In genomic region chrX:153773741-153774575, GRCh38 we compare ENCODE assay signal across 1 cellular context.
TF ChIP-seq lines count a peak whose summit lies in the region.

No MANE protein-coding gene starts in this region.

TF ChIP-seq in HepG2, 621 proteins besides CTCF, POLR2A, EP300 and RAD21:
- TF ChIP-seq NFKB2 (CRISPR knock-in tag; IDR thresholded peaks at IDR 0.05; ENCODE audit: borderline replicate concordance): no peak
- TF ChIP-seq KLF16 (CRISPR knock-in tag; IDR thresholded peaks at IDR 0.05): no peak
- TF ChIP-seq ZSCAN31 (CRISPR knock-in tag; IDR thresholded peaks at IDR 0.05; ENCODE audit: low read depth): no peak
- TF ChIP-seq ZSCAN12 (CRISPR knock-in tag; IDR thresholded peaks at IDR 0.05): no peak
- no peak for TF ChIP-seq PRMT3 (CRISPR knock-in tag; IDR thresholded peaks at IDR 0.05; ENCODE audit: borderline replicate concordance, low read depth)
- no peak for TF ChIP-seq ZFP41 (CRISPR knock-in tag; IDR thresholded peaks at IDR 0.05; ENCODE audit: borderline replicate concordance)
- no peak for TF ChIP-seq ZC3H4 (CRISPR knock-in tag; IDR thresholded peaks at IDR 0.05; ENCODE audit: borderline replicate concordance)
- TF ChIP-seq TRAFD1 (CRISPR knock-in tag; IDR thresholded peaks at IDR 0.05; ENCODE audit: borderline replicate concordance): no peak
- TF ChIP-seq RCOR2 (CRISPR knock-in tag; IDR thresholded peaks at IDR 0.05): no peak
- no peak for TF ChIP-seq SOX6 (IDR thresholded peaks at IDR 0.05)
- TF ChIP-seq SOX6 (CRISPR knock-in tag; IDR thresholded peaks at IDR 0.05): no peak
- no peak for TF ChIP-seq ZMYM2 (CRISPR knock-in tag; IDR thresholded peaks at IDR 0.05)
- TF ChIP-seq, protein P1, sequence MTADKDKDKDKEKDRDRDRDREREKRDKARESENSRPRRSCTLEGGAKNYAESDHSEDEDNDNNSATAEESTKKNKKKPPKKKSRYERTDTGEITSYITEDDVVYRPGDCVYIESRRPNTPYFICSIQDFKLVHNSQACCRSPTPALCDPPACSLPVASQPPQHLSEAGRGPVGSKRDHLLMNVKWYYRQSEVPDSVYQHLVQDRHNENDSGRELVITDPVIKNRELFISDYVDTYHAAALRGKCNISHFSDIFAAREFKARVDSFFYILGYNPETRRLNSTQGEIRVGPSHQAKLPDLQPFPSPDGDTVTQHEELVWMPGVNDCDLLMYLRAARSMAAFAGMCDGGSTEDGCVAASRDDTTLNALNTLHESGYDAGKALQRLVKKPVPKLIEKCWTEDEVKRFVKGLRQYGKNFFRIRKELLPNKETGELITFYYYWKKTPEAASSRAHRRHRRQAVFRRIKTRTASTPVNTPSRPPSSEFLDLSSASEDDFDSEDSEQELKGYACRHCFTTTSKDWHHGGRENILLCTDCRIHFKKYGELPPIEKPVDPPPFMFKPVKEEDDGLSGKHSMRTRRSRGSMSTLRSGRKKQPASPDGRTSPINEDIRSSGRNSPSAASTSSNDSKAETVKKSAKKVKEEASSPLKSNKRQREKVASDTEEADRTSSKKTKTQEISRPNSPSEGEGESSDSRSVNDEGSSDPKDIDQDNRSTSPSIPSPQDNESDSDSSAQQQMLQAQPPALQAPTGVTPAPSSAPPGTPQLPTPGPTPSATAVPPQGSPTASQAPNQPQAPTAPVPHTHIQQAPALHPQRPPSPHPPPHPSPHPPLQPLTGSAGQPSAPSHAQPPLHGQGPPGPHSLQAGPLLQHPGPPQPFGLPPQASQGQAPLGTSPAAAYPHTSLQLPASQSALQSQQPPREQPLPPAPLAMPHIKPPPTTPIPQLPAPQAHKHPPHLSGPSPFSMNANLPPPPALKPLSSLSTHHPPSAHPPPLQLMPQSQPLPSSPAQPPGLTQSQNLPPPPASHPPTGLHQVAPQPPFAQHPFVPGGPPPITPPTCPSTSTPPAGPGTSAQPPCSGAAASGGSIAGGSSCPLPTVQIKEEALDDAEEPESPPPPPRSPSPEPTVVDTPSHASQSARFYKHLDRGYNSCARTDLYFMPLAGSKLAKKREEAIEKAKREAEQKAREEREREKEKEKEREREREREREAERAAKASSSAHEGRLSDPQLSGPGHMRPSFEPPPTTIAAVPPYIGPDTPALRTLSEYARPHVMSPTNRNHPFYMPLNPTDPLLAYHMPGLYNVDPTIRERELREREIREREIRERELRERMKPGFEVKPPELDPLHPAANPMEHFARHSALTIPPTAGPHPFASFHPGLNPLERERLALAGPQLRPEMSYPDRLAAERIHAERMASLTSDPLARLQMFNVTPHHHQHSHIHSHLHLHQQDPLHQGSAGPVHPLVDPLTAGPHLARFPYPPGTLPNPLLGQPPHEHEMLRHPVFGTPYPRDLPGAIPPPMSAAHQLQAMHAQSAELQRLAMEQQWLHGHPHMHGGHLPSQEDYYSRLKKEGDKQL (CRISPR knock-in tag; IDR thresholded peaks at IDR 0.05; ENCODE audit: low read depth): no peak
- TF ChIP-seq TEAD3 (CRISPR knock-in tag; optimal IDR thresholded peaks at IDR 0.05; ENCODE audit: borderline replicate concordance): no peak
- no peak for TF ChIP-seq TCF7 (IDR thresholded peaks at IDR 0.05; ENCODE audit: low read depth)
- no peak for TF ChIP-seq ZNF343 (CRISPR knock-in tag; IDR thresholded peaks at IDR 0.05)
- TF ChIP-seq ZNF432 (CRISPR knock-in tag; IDR thresholded peaks at IDR 0.05; ENCODE audit: borderline replicate concordance): no peak
- no peak for TF ChIP-seq ZNF552 (CRISPR knock-in tag; IDR thresholded peaks at IDR 0.05; ENCODE audit: borderline replicate concordance)
- TF ChIP-seq, protein P2, sequence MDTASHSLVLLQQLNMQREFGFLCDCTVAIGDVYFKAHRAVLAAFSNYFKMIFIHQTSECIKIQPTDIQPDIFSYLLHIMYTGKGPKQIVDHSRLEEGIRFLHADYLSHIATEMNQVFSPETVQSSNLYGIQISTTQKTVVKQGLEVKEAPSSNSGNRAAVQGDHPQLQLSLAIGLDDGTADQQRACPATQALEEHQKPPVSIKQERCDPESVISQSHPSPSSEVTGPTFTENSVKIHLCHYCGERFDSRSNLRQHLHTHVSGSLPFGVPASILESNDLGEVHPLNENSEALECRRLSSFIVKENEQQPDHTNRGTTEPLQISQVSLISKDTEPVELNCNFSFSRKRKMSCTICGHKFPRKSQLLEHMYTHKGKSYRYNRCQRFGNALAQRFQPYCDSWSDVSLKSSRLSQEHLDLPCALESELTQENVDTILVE (CRISPR knock-in tag; IDR thresholded peaks at IDR 0.05): no peak
- no peak for TF ChIP-seq ATF1 (CRISPR knock-in tag; IDR thresholded peaks at IDR 0.05)
TF ChIP-seq in HepG2: peak in this region for 0.
